Comparison of ENCODE assay signal across 2 cellular contexts in the genomic region with DNA sequence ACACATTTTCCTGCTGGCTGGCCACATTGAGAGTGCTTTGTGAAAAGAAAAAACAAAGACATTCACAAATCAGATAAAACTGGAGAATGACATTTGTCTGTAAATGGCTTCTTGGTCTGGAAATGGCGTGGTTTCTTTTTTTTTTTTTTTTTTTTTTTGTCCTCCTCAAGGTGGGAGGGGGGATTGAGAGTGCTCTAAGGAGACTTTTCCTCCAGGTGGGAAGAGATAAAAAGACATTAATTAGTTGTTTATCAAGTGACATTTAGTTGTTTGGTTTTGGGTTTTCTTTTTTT.
TF ChIP-seq lines count a peak whose summit lies in the region.

No MANE protein-coding gene starts in this region.

TF ChIP-seq in SK-N-SH, 30 proteins besides CTCF, POLR2A, EP300 and RAD21 (continued from another document):
- TF ChIP-seq, protein P1, sequence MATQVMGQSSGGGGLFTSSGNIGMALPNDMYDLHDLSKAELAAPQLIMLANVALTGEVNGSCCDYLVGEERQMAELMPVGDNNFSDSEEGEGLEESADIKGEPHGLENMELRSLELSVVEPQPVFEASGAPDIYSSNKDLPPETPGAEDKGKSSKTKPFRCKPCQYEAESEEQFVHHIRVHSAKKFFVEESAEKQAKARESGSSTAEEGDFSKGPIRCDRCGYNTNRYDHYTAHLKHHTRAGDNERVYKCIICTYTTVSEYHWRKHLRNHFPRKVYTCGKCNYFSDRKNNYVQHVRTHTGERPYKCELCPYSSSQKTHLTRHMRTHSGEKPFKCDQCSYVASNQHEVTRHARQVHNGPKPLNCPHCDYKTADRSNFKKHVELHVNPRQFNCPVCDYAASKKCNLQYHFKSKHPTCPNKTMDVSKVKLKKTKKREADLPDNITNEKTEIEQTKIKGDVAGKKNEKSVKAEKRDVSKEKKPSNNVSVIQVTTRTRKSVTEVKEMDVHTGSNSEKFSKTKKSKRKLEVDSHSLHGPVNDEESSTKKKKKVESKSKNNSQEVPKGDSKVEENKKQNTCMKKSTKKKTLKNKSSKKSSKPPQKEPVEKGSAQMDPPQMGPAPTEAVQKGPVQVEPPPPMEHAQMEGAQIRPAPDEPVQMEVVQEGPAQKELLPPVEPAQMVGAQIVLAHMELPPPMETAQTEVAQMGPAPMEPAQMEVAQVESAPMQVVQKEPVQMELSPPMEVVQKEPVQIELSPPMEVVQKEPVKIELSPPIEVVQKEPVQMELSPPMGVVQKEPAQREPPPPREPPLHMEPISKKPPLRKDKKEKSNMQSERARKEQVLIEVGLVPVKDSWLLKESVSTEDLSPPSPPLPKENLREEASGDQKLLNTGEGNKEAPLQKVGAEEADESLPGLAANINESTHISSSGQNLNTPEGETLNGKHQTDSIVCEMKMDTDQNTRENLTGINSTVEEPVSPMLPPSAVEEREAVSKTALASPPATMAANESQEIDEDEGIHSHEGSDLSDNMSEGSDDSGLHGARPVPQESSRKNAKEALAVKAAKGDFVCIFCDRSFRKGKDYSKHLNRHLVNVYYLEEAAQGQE (IDR thresholded peaks at IDR 0.05; ENCODE audit: low read depth, low read length), result no peak
- TF ChIP-seq CHD2 (IDR thresholded peaks at IDR 0.05; ENCODE audit: low read length, partially characterized antibody) (no peak), SIN3A (IDR thresholded peaks at IDR 0.05; ENCODE audit: borderline replicate concordance, low read depth, low read length) (no peak), NRF1 (IDR thresholded peaks at IDR 0.05; ENCODE audit: low read depth, low read length) (no peak), FOXM1 (IDR thresholded peaks at IDR 0.05; ENCODE audit: low read depth) (no peak), SMC3 (IDR thresholded peaks at IDR 0.05; ENCODE audit: low read depth, low read length) (no peak), MEF2A (IDR thresholded peaks at IDR 0.05; ENCODE audit: borderline replicate concordance, low read depth) (no peak), TEAD4 (IDR thresholded peaks at IDR 0.05; ENCODE audit: borderline replicate concordance, insufficient read depth) (no peak), YY1 (IDR thresholded peaks at IDR 0.05; ENCODE audit: low read depth) (0 out of 2 replicates have a peak, but pooled peaks have one; percentile 51)
- TF ChIP-seq, protein P2, sequence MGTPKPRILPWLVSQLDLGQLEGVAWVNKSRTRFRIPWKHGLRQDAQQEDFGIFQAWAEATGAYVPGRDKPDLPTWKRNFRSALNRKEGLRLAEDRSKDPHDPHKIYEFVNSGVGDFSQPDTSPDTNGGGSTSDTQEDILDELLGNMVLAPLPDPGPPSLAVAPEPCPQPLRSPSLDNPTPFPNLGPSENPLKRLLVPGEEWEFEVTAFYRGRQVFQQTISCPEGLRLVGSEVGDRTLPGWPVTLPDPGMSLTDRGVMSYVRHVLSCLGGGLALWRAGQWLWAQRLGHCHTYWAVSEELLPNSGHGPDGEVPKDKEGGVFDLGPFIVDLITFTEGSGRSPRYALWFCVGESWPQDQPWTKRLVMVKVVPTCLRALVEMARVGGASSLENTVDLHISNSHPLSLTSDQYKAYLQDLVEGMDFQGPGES (IDR thresholded peaks at IDR 0.05; ENCODE audit: low read depth, low read length), result no peak

TF ChIP-seq in SK-N-SH treated with all-trans-retinoic acid at 6 μM for 48 hours, 23 proteins besides CTCF, POLR2A, EP300 and RAD21 (continued from another document):
- TF ChIP-seq PATZ1 (CRISPR knock-in tag; IDR thresholded peaks at IDR 0.05; ENCODE audit: borderline replicate concordance) (no peak), RARB (CRISPR knock-in tag; IDR thresholded peaks at IDR 0.05) (no peak), ZNF8 (CRISPR knock-in tag; IDR thresholded peaks at IDR 0.05) (no peak), TCF4 (CRISPR knock-in tag; IDR thresholded peaks at IDR 0.05; ENCODE audit: borderline replicate concordance) (no peak), ZNF565 (CRISPR knock-in tag; conservative IDR thresholded peaks at IDR 0.05; ENCODE audit: low read depth) (no peak), ZFP30 (CRISPR knock-in tag; IDR thresholded peaks at IDR 0.05) (no peak), ZNF70 (CRISPR knock-in tag; IDR thresholded peaks at IDR 0.05) (no peak)
